1 cellular context compared by ENCODE assay signal in genomic region chr19:14149011-14149410, GRCh38.
TF ChIP-seq lines count a peak whose summit lies in the region.

No MANE protein-coding gene starts in this region.

TF ChIP-seq in GM12878, 131 proteins besides CTCF, POLR2A, EP300 and RAD21:
- TF ChIP-seq CHD2 (IDR thresholded peaks at IDR 0.05; ENCODE audit: borderline replicate concordance, low read depth, low read length) (no peak), YY1 (IDR thresholded peaks at IDR 0.05; ENCODE audit: low read depth, low read length) (no peak), IRF3 (IDR thresholded peaks at IDR 0.05) (no peak), ASH2L (IDR thresholded peaks at IDR 0.05; ENCODE audit: borderline replicate concordance, low read depth) (no peak)
- TF ChIP-seq, protein P1, sequence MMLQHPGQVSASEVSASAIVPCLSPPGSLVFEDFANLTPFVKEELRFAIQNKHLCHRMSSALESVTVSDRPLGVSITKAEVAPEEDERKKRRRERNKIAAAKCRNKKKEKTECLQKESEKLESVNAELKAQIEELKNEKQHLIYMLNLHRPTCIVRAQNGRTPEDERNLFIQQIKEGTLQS (IDR thresholded peaks at IDR 0.05; ENCODE audit: borderline replicate concordance, extremely low read depth, low read depth, low read length), result no peak
